In the genomic region with DNA sequence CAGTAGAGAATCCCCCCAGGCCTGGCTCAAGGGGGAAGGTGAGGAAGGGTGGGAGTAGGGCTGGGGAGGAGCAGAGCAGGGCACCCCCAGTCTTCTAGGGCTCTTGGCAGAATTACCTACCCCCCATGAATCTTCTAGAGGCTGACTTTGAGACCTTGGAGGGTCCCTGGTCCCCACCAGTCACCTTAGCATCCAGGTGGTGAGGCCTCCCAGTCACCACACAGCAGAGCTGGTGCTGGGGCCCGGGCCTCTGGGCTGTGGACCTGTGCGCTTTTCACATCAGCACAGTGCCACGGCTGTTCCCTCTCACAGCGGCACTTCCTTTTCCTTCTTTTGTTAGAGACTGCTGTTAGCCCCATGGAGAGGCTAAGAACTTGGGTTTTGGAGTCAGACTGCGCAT, we compare ENCODE assay signal across 29 cellular contexts.
"Had no signal": no experiment of that assay in that cellular context is flagged by ENCODE, and none has a peak within 500 bp of the region (broad histone marks: within the 10 kb centered on the region; RNA-seq: fewer than 3 reads in every experiment).

No MANE protein-coding gene starts in this region.

- H3K4me3 Mint-ChIP-seq: naive thymus-derived CD8-positive, alpha-beta T cell; natural killer cell treated with Interleukin-12 subunit alpha and Interleukin-12 subunit beta and Interleukin-15 and Interleukin-18, amount 100 ng/mL, for 72 hours; nephron progenitor cell; neural crest cell; stimulated activated memory B cell treated with anti-CD40 and anti-IgM and Interleukin-4, amounts not matched to agents 10 μg/mL and 1 μg/mL and 100 μg/mL, for 72 hours; stimulated activated naive CD8-positive, alpha-beta T cell treated with anti-CD3 and anti-CD28 coated beads, Interleukin-15, amount 100 ng/mL, for 72 hours; type B pancreatic cell had no signal

- H3K27me3 ChIP-seq: right lobe of liver, sigmoid colon, testis, tibial artery, uterus had no signal

- H3K4me1 ChIP-seq: pancreas, prostate gland, right lobe of liver, sigmoid colon, suprapubic skin, testis, tibial artery, transverse colon, upper lobe of right lung, uterus had no signal

- ATAC-seq: naive thymus-derived CD8-positive, alpha-beta T cell; natural killer cell treated with Interleukin-12 subunit alpha and Interleukin-12 subunit beta and Interleukin-15 and Interleukin-18, amount 100 ng/mL, for 72 hours; pancreas; right cardiac atrium; stimulated activated memory B cell treated with anti-CD40 and anti-IgM and Interleukin-4, amounts not matched to agents 10 μg/mL and 1 μg/mL and 100 μg/mL, for 72 hours; stimulated activated naive CD8-positive, alpha-beta T cell treated with anti-CD3 and anti-CD28 coated beads, Interleukin-15, amount 100 ng/mL, for 72 hours; stimulated activated naive CD8-positive, alpha-beta T cell treated with anti-CD3 and anti-CD28 coated beads, Interleukin-15, Interleukin-2, amounts not matched to agents 100 U/mL and 50 U/mL, for 24 hours; upper lobe of right lung had no signal

- H3K27ac ChIP-seq: neutrophil, pancreas, prostate gland, right lobe of liver, sigmoid colon, suprapubic skin, testis, tibial artery, transverse colon, upper lobe of right lung, uterus had no signal

- H3K9me3 Mint-ChIP-seq: naive thymus-derived CD8-positive, alpha-beta T cell; natural killer cell treated with Interleukin-12 subunit alpha and Interleukin-12 subunit beta and Interleukin-15 and Interleukin-18, amount 100 ng/mL, for 72 hours; nephron progenitor cell; neural crest cell; stimulated activated memory B cell treated with anti-CD40 and anti-IgM and Interleukin-4, amounts not matched to agents 10 μg/mL and 1 μg/mL and 100 μg/mL, for 72 hours; stimulated activated naive CD8-positive, alpha-beta T cell treated with anti-CD3 and anti-CD28 coated beads, Interleukin-15, amount 100 ng/mL, for 72 hours; type B pancreatic cell had no signal

- DNase-seq: naive thymus-derived CD8-positive, alpha-beta T cell; nephron progenitor cell; nucleus accumbens; pancreas; retina; right cardiac atrium; right lobe of liver; sigmoid colon; small intestine; stimulated activated CD4-positive, alpha-beta T cell treated with anti-CD3 and anti-CD28 coated beads, Interleukin-15, amount 100 ng/mL, for 24 hours; stimulated activated CD4-positive, alpha-beta T cell treated with anti-CD3 and anti-CD28 coated beads, Interleukin-2, amount 100 ng/mL, for 24 hours; stimulated activated CD4-positive, alpha-beta T cell treated with anti-CD3 and anti-CD28 coated beads, Interleukin-2, amount 100 ng/mL, for 48 hours; stimulated activated CD4-positive, alpha-beta T cell treated with anti-CD3 and anti-CD28 coated beads, Interleukin-4, amount 100 ng/mL, for 24 hours; stimulated activated naive CD4-positive, alpha-beta T cell; stimulated activated naive CD8-positive, alpha-beta T cell treated with anti-CD3 and anti-CD28 coated beads, Interleukin-15, amount 100 ng/mL, for 72 hours; stimulated activated naive CD8-positive, alpha-beta T cell treated with anti-CD3 and anti-CD28 coated beads, Interleukin-15, Interleukin-2, amounts not matched to agents 100 U/mL and 50 U/mL, for 24 hours; substantia nigra; testis; tibial artery; transverse colon; upper lobe of right lung; uterus had no signal

- H3K27ac Mint-ChIP-seq: naive thymus-derived CD8-positive, alpha-beta T cell; natural killer cell treated with Interleukin-12 subunit alpha and Interleukin-12 subunit beta and Interleukin-15 and Interleukin-18, amount 100 ng/mL, for 72 hours; nephron progenitor cell; stimulated activated memory B cell treated with anti-CD40 and anti-IgM and Interleukin-4, amounts not matched to agents 10 μg/mL and 1 μg/mL and 100 μg/mL, for 72 hours; stimulated activated naive CD8-positive, alpha-beta T cell treated with anti-CD3 and anti-CD28 coated beads, Interleukin-15, amount 100 ng/mL, for 72 hours; type B pancreatic cell had no signal

- H3K4me1 Mint-ChIP-seq: neural crest cell; stimulated activated naive CD8-positive, alpha-beta T cell treated with anti-CD3 and anti-CD28 coated beads, Interleukin-15, amount 100 ng/mL, for 72 hours had no signal

- H3K4me3 ChIP-seq: pancreas, prostate gland, right lobe of liver, sigmoid colon, suprapubic skin, testis, tibial artery, transverse colon, upper lobe of right lung, uterus had no signal

- H3K9me3 ChIP-seq: neutrophil, pancreas, prostate gland, right lobe of liver, sigmoid colon, suprapubic skin, testis, tibial artery, transverse colon, upper lobe of right lung, uterus had no signal

- H3K36me3 ChIP-seq: neutrophil, pancreas, prostate gland, right lobe of liver, sigmoid colon, suprapubic skin, tibial artery, transverse colon, upper lobe of right lung, uterus had no signal

- H3K36me3 Mint-ChIP-seq: naive thymus-derived CD8-positive, alpha-beta T cell; natural killer cell treated with Interleukin-12 subunit alpha and Interleukin-12 subunit beta and Interleukin-15 and Interleukin-18, amount 100 ng/mL, for 72 hours; stimulated activated memory B cell treated with anti-CD40 and anti-IgM and Interleukin-4, amounts not matched to agents 10 μg/mL and 1 μg/mL and 100 μg/mL, for 72 hours; type B pancreatic cell had no signal
